12 cellular contexts compared by ENCODE assay signal in genomic region chr19:18939163-18939562, GRCh38. TPM values are rescaled to one million over a fixed set of nuclear protein-coding genes. Genes with fewer than 3 reads are reported as not detected.
A peak's percentile ranks its signal among the peaks of the same experiment; 100 is the strongest.
DNase-seq lines count a peak whose midpoint lies in the region; ATAC-seq, FAIRE-seq and TF ChIP-seq lines count a peak whose summit lies in the region.
"Had no signal": no experiment of that assay in that cellular context is flagged by ENCODE, and none has a peak within 500 bp of the region (broad histone marks: within the 10 kb centered on the region; RNA-seq: fewer than 3 reads in every experiment).

No MANE protein-coding gene starts in this region.

- H3K4me1 ChIP-seq in HepG2 (ENCODE audit: insufficient read depth, low read length) (peaks cover 50% of the 10 kb centered on the region), right lobe of liver (no peaks in the 10 kb centered on the region), mammary epithelial cell (ENCODE audit: insufficient read depth, low read length) (peaks cover 17% of the 10 kb centered on the region)

- no peak for TF ChIP-seq RAD21 in HepG2 (CRISPR knock-in tag; IDR thresholded peaks at IDR 0.05)

- H3K27ac ChIP-seq in HepG2 (ENCODE audit: extremely low read length, insufficient read depth, low read length) (no peak overlapping the region), right lobe of liver (no peak overlapping the region), mammary epithelial cell (ENCODE audit: insufficient read depth, low read depth, low read length) (no peak overlapping the region), WERI-Rb-1 (no peak overlapping the region)
- H3K27ac ChIP-seq: SK-N-MC had no signal

- H3K4me3 ChIP-seq in HepG2 (replicated peaks in 1 of 3; ENCODE audit: insufficient read depth in 1 of 3, low read depth in 2 of 3, low read length in 3 of 3), result no peak overlapping the region
- no peak overlapping the region for H3K4me3 ChIP-seq in right lobe of liver
- peak overlapping the region; percentile 82 to 97 (median 87) for H3K4me3 ChIP-seq in mammary epithelial cell (replicated peaks in 1 of 3; ENCODE audit: insufficient read depth in 1 of 3, low read depth in 2 of 3, low read length in 3 of 3)
- no peak overlapping the region for H3K4me3 ChIP-seq in WERI-Rb-1 (ENCODE audit: low read depth, low read length)

- TF ChIP-seq POLR2A in HepG2 (IDR thresholded peaks at IDR 0.05; ENCODE audit: insufficient read depth in 1 of 2, low read depth in 2 of 2, low read length in 2 of 2) (no peak), right lobe of liver (IDR thresholded peaks at IDR 0.05) (no peak)

- peak overlapping the region; percentile 89 for H3K4me3 Mint-ChIP-seq in mesothelial cell of epicardium

- dilution Hi-C loops in mammary epithelial cell (cut with HindIII; ENCODE audit: low sequenced_read_pairs), result no loop called here

- peak overlapping the region; percentile 34 for H3K27ac Mint-ChIP-seq in mesothelial cell of epicardium

- DNase-seq in HepG2 (ENCODE audit: low spot score) (no peak), right lobe of liver (no peak), mammary epithelial cell (no peak), mesothelial cell of epicardium (ENCODE audit: low spot score in 2 of 2, unreplicated experiment in 2 of 2) (no peak), mesenteric fat pad (ENCODE audit: low spot score) (no peak), WERI-Rb-1 (no peak), NCI-H226 (no peak), GM19240 (ENCODE audit: insufficient read length, low spot score) (no peak)
- DNase-seq: GOT3, left cardiac atrium, NCI-H510A treated with DMSO at 0.1 percent for 48 hours had no signal

- ATAC-seq in HepG2 (no peak), right lobe of liver (no peak)

- H3K27me3 ChIP-seq in HepG2 (ENCODE audit: control insufficient read depth in 1 of 2, insufficient read depth in 2 of 2, low read length in 2 of 2), result no peaks in the 10 kb centered on the region
- no peaks in the 10 kb centered on the region for H3K27me3 ChIP-seq in right lobe of liver
- no peaks in the 10 kb centered on the region for H3K27me3 ChIP-seq in mammary epithelial cell (ENCODE audit: insufficient read depth, low read length)
- H3K27me3 ChIP-seq in WERI-Rb-1 (ENCODE audit: insufficient read depth, low read depth, severe bottlenecking), result no peaks in the 10 kb centered on the region

- BruUV-seq in HepG2 (replicated peaks; lab: Mats Ljungman, UMichigan) (TSS peak; percentile 65), mammary epithelial cell (replicated peaks; lab: Mats Ljungman, UMichigan) (TSS peak; percentile 24)

- no peak for TF ChIP-seq EP300 in HepG2 (IDR thresholded peaks at IDR 0.05; ENCODE audit: low read depth in 2 of 2, low read length in 2 of 2)
- TF ChIP-seq EP300 in HepG2 (CRISPR knock-in tag; IDR thresholded peaks at IDR 0.05; ENCODE audit: borderline replicate concordance), result no peak

- H4K20me1 ChIP-seq in HepG2 (ENCODE audit: insufficient read depth, low read length), result no peaks in the 10 kb centered on the region
- H4K20me1 ChIP-seq in mammary epithelial cell (ENCODE audit: insufficient read depth, low read length), result no peaks in the 10 kb centered on the region

- 90% methylated on average over 3 of the region's 3 CpGs for WGBS in HepG2 (ENCODE audit: low lambda C conversion rate)
- 90% methylated on average over 2 of the region's 3 CpGs for WGBS in right lobe of liver (ENCODE audit: insufficient coverage, low coverage, low lambda C conversion rate, missing lambda C conversion rate)
- 94% methylated on average over 3 of the region's 3 CpGs for WGBS in mammary epithelial cell (ENCODE audit: low coverage, missing lambda C conversion rate)

- H3K4me2 ChIP-seq in HepG2 (ENCODE audit: low read depth, low read length), result peak overlapping the region; percentile 90; the same call in 1 of the 2 replicates
- H3K4me2 ChIP-seq in mammary epithelial cell (ENCODE audit: insufficient read depth, low read depth, low read length), result peak overlapping the region; percentile 80

- H3K36me3 ChIP-seq in HepG2 (replicated peaks in 1 of 2; ENCODE audit: control insufficient read depth in 1 of 2, insufficient read depth in 2 of 2, low read length in 2 of 2) (peaks cover 0 to 1% of the 10 kb centered on the region in 2 experiments; a peak in 2 of 5 replicates), right lobe of liver (no peaks in the 10 kb centered on the region), mammary epithelial cell (ENCODE audit: insufficient read depth, low read length) (peaks cover 15% of the 10 kb centered on the region), WERI-Rb-1 (peaks cover 26% of the 10 kb centered on the region)

- H3K9me3 ChIP-seq in HepG2 (ENCODE audit: low read length) (no peaks in the 10 kb centered on the region), right lobe of liver (no peaks in the 10 kb centered on the region), mammary epithelial cell (replicated peaks; ENCODE audit: insufficient read depth, low read length) (no peaks in the 10 kb centered on the region), WERI-Rb-1 (ENCODE audit: severe bottlenecking) (no peaks in the 10 kb centered on the region)

- H3K79me2 ChIP-seq in HepG2 (ENCODE audit: insufficient read depth, low read length) (no peaks in the 10 kb centered on the region), mammary epithelial cell (ENCODE audit: insufficient read depth, low read length) (peaks cover 55% of the 10 kb centered on the region)

- H2AFZ ChIP-seq in HepG2 (ENCODE audit: low read length) (no peak overlapping the region), mammary epithelial cell (ENCODE audit: low read depth, low read length) (no peak overlapping the region)

- TF ChIP-seq CTCF in HepG2 (CRISPR knock-in tag; IDR thresholded peaks at IDR 0.05), result no peak
- no peak for TF ChIP-seq CTCF in right lobe of liver (IDR thresholded peaks at IDR 0.05)
- TF ChIP-seq CTCF in mammary epithelial cell (conservative IDR thresholded peaks at IDR 0.05 in 1 of 2, IDR thresholded peaks at IDR 0.05 in 1 of 2; ENCODE audit: extremely low read depth in 1 of 2, insufficient read depth in 1 of 2, low read depth in 1 of 2, low read length in 2 of 2), result no peak
- TF ChIP-seq CTCF in mesothelial cell of epicardium (IDR thresholded peaks at IDR 0.05; ENCODE audit: unreplicated experiment), result no peak
- TF ChIP-seq CTCF in WERI-Rb-1 (IDR thresholded peaks at IDR 0.05; ENCODE audit: low read depth, low read length), result no peak

- peaks cover 13% of the 10 kb centered on the region for H3K4me1 Mint-ChIP-seq in mesothelial cell of epicardium

- FAIRE-seq in HepG2 (lab: Jason Lieb, UNC), result no peak

- POLR2A ChIA-PET in HepG2 (lab: Yijun Ruan, JAX), result interaction anchor here (1.5 to 2.8 kb wide), 2 partner anchors 11 to 20 kb away, joined by 4 to 17 read pairs; partner anchors contain the start of genes COPE and DDX49

- CTCF ChIA-PET in HepG2 (lab: Yijun Ruan, JAX; ENCODE audit: low intra/inter-chr PET ratio, low total read pairs), result no interaction called here
- CTCF ChIA-PET in mammary epithelial cell (lab: Charles Lee; ENCODE audit: low non-redundant PET), result no interaction called here

- H3K9me3 Mint-ChIP-seq in mesothelial cell of epicardium, result no peaks in the 10 kb centered on the region

- H3K9ac ChIP-seq in HepG2 (ENCODE audit: insufficient read depth, low read depth, low read length) (no peak overlapping the region), mammary epithelial cell (ENCODE audit: insufficient read depth, low read length) (no peak overlapping the region)

- H3K36me3 Mint-ChIP-seq in mesothelial cell of epicardium, result peaks cover 11% of the 10 kb centered on the region

- H3K27me3 Mint-ChIP-seq in mesothelial cell of epicardium (ENCODE audit: low read depth), result peaks cover 1% of the 10 kb centered on the region

- in situ Hi-C loops in HepG2 (cut with HindIII; ENCODE audit: extremely low pct_ligation_motif_present, low pct_unique_long_range_greater_than_20kb), result no loop called here
- in situ Hi-C loops in mammary epithelial cell (cut with MboI; ENCODE audit: low sequenced_read_pairs in 2 of 2), result no loop called here

- intact Hi-C loops in HepG2 (cut with micrococcal nuclease; ENCODE audit: unreplicated experiment), result no loop called here
- intact Hi-C loops in right lobe of liver (cut with DNase I), result no loop called here
- intact Hi-C loops in mammary epithelial cell (cut with micrococcal nuclease), result no loop called here

RNA-seq across cellular contexts. Expression of gene HOMER3, which starts 1.9 kb away (rescaled TPM):
- 16.0 and 21.3 TPM in 2 replicates for total RNA-seq in HepG2 (2016; rRNA removed; fragmentation: Illumina TruSeq; extraction: Trizol)
- total RNA-seq in HepG2 (2016; cell fraction: cytosol; rRNA removed; fragmentation: Illumina TruSeq; extraction: Trizol; ENCODE audit: low read depth), result 26.4 and 33.2 TPM in 2 replicates
- total RNA-seq in HepG2 (2016; cell fraction: insoluble cytoplasmic fraction; rRNA removed; fragmentation: Illumina TruSeq; extraction: Trizol), result 15.8 and 22.8 TPM in 2 replicates
- total RNA-seq in HepG2 (2016; cell fraction: membrane; rRNA removed; fragmentation: Illumina TruSeq; extraction: Trizol), result 34.4 and 37.9 TPM in 2 replicates
- 9.6 and 15.0 TPM in 2 replicates for total RNA-seq in HepG2 (2016; cell fraction: nucleus; rRNA removed; fragmentation: Illumina TruSeq; extraction: Trizol)
- polyA plus RNA-seq in HepG2 (2011; rRNA removed), result 27.3 and 33.7 TPM in 2 replicates
- 17.2 and 24.7 TPM in 2 replicates for polyA plus RNA-seq in HepG2 (2011; cell fraction: cytosol; rRNA removed)
- 44.4 and 50.4 TPM in 2 replicates for polyA plus RNA-seq in HepG2 (2011; cell fraction: nucleus; rRNA removed)
- 9.2 and 17.6 TPM in 2 replicates for polyA plus RNA-seq in HepG2 (2012)
- 38.0 and 46.9 TPM in 2 replicates for polyA plus RNA-seq in HepG2 (2016; cell fraction: cytosol; fragmentation: Illumina TruSeq; extraction: Trizol; ENCODE audit: low read depth)
- polyA plus RNA-seq in HepG2 (2016; cell fraction: insoluble cytoplasmic fraction; fragmentation: Illumina TruSeq; extraction: Trizol; ENCODE audit: low read depth), result 25.7 and 29.6 TPM in 2 replicates
- polyA plus RNA-seq in HepG2 (2016; cell fraction: membrane; fragmentation: Illumina TruSeq; extraction: Trizol; ENCODE audit: low read depth), result 45.5 and 48.8 TPM in 2 replicates
- 36.3 and 38.7 TPM in 2 replicates for polyA plus RNA-seq in HepG2 (2016; cell fraction: nucleus; fragmentation: Illumina TruSeq; extraction: Trizol; ENCODE audit: insufficient read depth, low read depth)
- 16.8 and 17.2 TPM in 2 replicates for polyA minus RNA-seq in HepG2 (2011; rRNA and poly(A)+ RNA removed; ENCODE audit: low replicate concordance)
- polyA minus RNA-seq in HepG2 (2011; cell fraction: cytosol; rRNA and poly(A)+ RNA removed), result 3.6 and 6.2 TPM in 2 replicates
- polyA minus RNA-seq in HepG2 (2011; cell fraction: nucleus; rRNA and poly(A)+ RNA removed), result 8.6 and 13.4 TPM in 2 replicates
- total RNA-seq in right lobe of liver, result 1 to 10 TPM; 2.3 to 4.7 (median 3.2) TPM
- 100 to 1,000 TPM; 114 to 138 TPM for total RNA-seq in mammary epithelial cell
- polyA plus RNA-seq in mammary epithelial cell, result 110 TPM
- polyA minus RNA-seq in mammary epithelial cell, result 18.1 TPM
- total RNA-seq in mesothelial cell of epicardium, result 53.7 to 60.4 TPM (median 56.3 TPM) in 3 replicates
- 31.5 TPM for total RNA-seq in mesenteric fat pad

RNA-seq across cellular contexts. Expression of gene DDX49, which starts 19.6 kb away (rescaled TPM):
- total RNA-seq in HepG2 (2016; rRNA removed; fragmentation: Illumina TruSeq; extraction: Trizol) (44.6 and 46.2 TPM in 2 replicates), right lobe of liver (10 to 100 TPM; 15.8 to 37.9 (median 18.5) TPM), mammary epithelial cell (10 to 100 TPM; 44.2 to 47.7 TPM), mesothelial cell of epicardium (41.3 to 46.1 TPM (median 45.6 TPM) in 3 replicates), mesenteric fat pad (49.1 TPM)
- total RNA-seq in HepG2 (2016; cell fraction: cytosol; rRNA removed; fragmentation: Illumina TruSeq; extraction: Trizol; ENCODE audit: low read depth), result 26.8 and 31.4 TPM in 2 replicates
- 36.8 and 44.8 TPM in 2 replicates for total RNA-seq in HepG2 (2016; cell fraction: insoluble cytoplasmic fraction; rRNA removed; fragmentation: Illumina TruSeq; extraction: Trizol)
- total RNA-seq in HepG2 (2016; cell fraction: membrane; rRNA removed; fragmentation: Illumina TruSeq; extraction: Trizol), result 34.9 and 35.2 TPM in 2 replicates
- 21.6 and 22.6 TPM in 2 replicates for total RNA-seq in HepG2 (2016; cell fraction: nucleus; rRNA removed; fragmentation: Illumina TruSeq; extraction: Trizol)
- polyA plus RNA-seq in HepG2 (2011; rRNA removed) (27.0 and 28.9 TPM in 2 replicates), mammary epithelial cell (44.4 TPM)
- 18.7 and 29.0 TPM in 2 replicates for polyA plus RNA-seq in HepG2 (2011; cell fraction: cytosol; rRNA removed)
- 45.0 and 51.2 TPM in 2 replicates for polyA plus RNA-seq in HepG2 (2011; cell fraction: nucleus; rRNA removed)
- 13.7 and 15.9 TPM in 2 replicates for polyA plus RNA-seq in HepG2 (2012)
- 25.8 and 27.7 TPM in 2 replicates for polyA plus RNA-seq in HepG2 (2016; cell fraction: cytosol; fragmentation: Illumina TruSeq; extraction: Trizol; ENCODE audit: low read depth)
- polyA plus RNA-seq in HepG2 (2016; cell fraction: insoluble cytoplasmic fraction; fragmentation: Illumina TruSeq; extraction: Trizol; ENCODE audit: low read depth), result 36.1 and 38.2 TPM in 2 replicates
- 21.6 and 25.1 TPM in 2 replicates for polyA plus RNA-seq in HepG2 (2016; cell fraction: membrane; fragmentation: Illumina TruSeq; extraction: Trizol; ENCODE audit: low read depth)
- 42.3 and 43.7 TPM in 2 replicates for polyA plus RNA-seq in HepG2 (2016; cell fraction: nucleus; fragmentation: Illumina TruSeq; extraction: Trizol; ENCODE audit: insufficient read depth, low read depth)
- polyA minus RNA-seq in HepG2 (2011; rRNA and poly(A)+ RNA removed; ENCODE audit: low replicate concordance), result 54.2 and 128 TPM in 2 replicates
- polyA minus RNA-seq in HepG2 (2011; cell fraction: cytosol; rRNA and poly(A)+ RNA removed), result 14.5 and 19.5 TPM in 2 replicates
- 18.6 and 24.2 TPM in 2 replicates for polyA minus RNA-seq in HepG2 (2011; cell fraction: nucleus; rRNA and poly(A)+ RNA removed)
- 27.9 TPM for polyA minus RNA-seq in mammary epithelial cell

RNA-seq across cellular contexts. Expression of gene COPE, which starts 20.0 kb away (rescaled TPM):
- total RNA-seq in HepG2 (2016; rRNA removed; fragmentation: Illumina TruSeq; extraction: Trizol) (188 and 189 TPM in 2 replicates), right lobe of liver (100 to 1,000 TPM in 3 of 6 experiments, 10 to 100 TPM in 3; 67.4 to 240 (median 97.1) TPM), mammary epithelial cell (100 to 1,000 TPM; 180 to 226 TPM), mesothelial cell of epicardium (161 to 174 TPM (median 163 TPM) in 3 replicates), mesenteric fat pad (147 TPM)
- total RNA-seq in HepG2 (2016; cell fraction: cytosol; rRNA removed; fragmentation: Illumina TruSeq; extraction: Trizol; ENCODE audit: low read depth), result 90.0 and 90.2 TPM in 2 replicates
- 172 and 181 TPM in 2 replicates for total RNA-seq in HepG2 (2016; cell fraction: insoluble cytoplasmic fraction; rRNA removed; fragmentation: Illumina TruSeq; extraction: Trizol)
- 87.8 and 90.8 TPM in 2 replicates for total RNA-seq in HepG2 (2016; cell fraction: membrane; rRNA removed; fragmentation: Illumina TruSeq; extraction: Trizol)
- total RNA-seq in HepG2 (2016; cell fraction: nucleus; rRNA removed; fragmentation: Illumina TruSeq; extraction: Trizol), result 70.6 and 74.1 TPM in 2 replicates
- polyA plus RNA-seq in HepG2 (2011; rRNA removed) (205 and 222 TPM in 2 replicates), mammary epithelial cell (248 TPM)
- 175 and 335 TPM in 2 replicates for polyA plus RNA-seq in HepG2 (2011; cell fraction: cytosol; rRNA removed)
- 191 and 222 TPM in 2 replicates for polyA plus RNA-seq in HepG2 (2011; cell fraction: nucleus; rRNA removed)
- 86.4 and 120 TPM in 2 replicates for polyA plus RNA-seq in HepG2 (2012)
- 73.8 and 86.7 TPM in 2 replicates for polyA plus RNA-seq in HepG2 (2016; cell fraction: cytosol; fragmentation: Illumina TruSeq; extraction: Trizol; ENCODE audit: low read depth)
- 149 and 196 TPM in 2 replicates for polyA plus RNA-seq in HepG2 (2016; cell fraction: insoluble cytoplasmic fraction; fragmentation: Illumina TruSeq; extraction: Trizol; ENCODE audit: low read depth)
- 72.3 and 75.2 TPM in 2 replicates for polyA plus RNA-seq in HepG2 (2016; cell fraction: membrane; fragmentation: Illumina TruSeq; extraction: Trizol; ENCODE audit: low read depth)
- 134 and 136 TPM in 2 replicates for polyA plus RNA-seq in HepG2 (2016; cell fraction: nucleus; fragmentation: Illumina TruSeq; extraction: Trizol; ENCODE audit: insufficient read depth, low read depth)
- polyA minus RNA-seq in HepG2 (2011; rRNA and poly(A)+ RNA removed; ENCODE audit: low replicate concordance), result 163 and 283 TPM in 2 replicates
- 82.7 and 99.4 TPM in 2 replicates for polyA minus RNA-seq in HepG2 (2011; cell fraction: cytosol; rRNA and poly(A)+ RNA removed)
- polyA minus RNA-seq in HepG2 (2011; cell fraction: nucleus; rRNA and poly(A)+ RNA removed), result 41.8 and 44.1 TPM in 2 replicates
- polyA minus RNA-seq in mammary epithelial cell, result 75.2 TPM

RNA-seq across cellular contexts. Expression of gene CERS1, which starts 43.2 kb away (rescaled TPM):
- total RNA-seq in HepG2 (2016; rRNA removed; fragmentation: Illumina TruSeq; extraction: Trizol), result 2.3 and 4.6 TPM in 2 replicates
- total RNA-seq in HepG2 (2016; cell fraction: cytosol; rRNA removed; fragmentation: Illumina TruSeq; extraction: Trizol; ENCODE audit: low read depth), result 5.9 and 6.2 TPM in 2 replicates
- total RNA-seq in HepG2 (2016; cell fraction: insoluble cytoplasmic fraction; rRNA removed; fragmentation: Illumina TruSeq; extraction: Trizol), result 2.4 and 5.4 TPM in 2 replicates
- total RNA-seq in HepG2 (2016; cell fraction: membrane; rRNA removed; fragmentation: Illumina TruSeq; extraction: Trizol), result 8.1 and 8.5 TPM in 2 replicates
- total RNA-seq in HepG2 (2016; cell fraction: nucleus; rRNA removed; fragmentation: Illumina TruSeq; extraction: Trizol), result 3.8 and 4.7 TPM in 2 replicates
- polyA plus RNA-seq in HepG2 (2011; rRNA removed), result 9.8 and 18.8 TPM in 2 replicates
- 11.5 and 15.3 TPM in 2 replicates for polyA plus RNA-seq in HepG2 (2011; cell fraction: cytosol; rRNA removed)
- 12.2 and 12.9 TPM in 2 replicates for polyA plus RNA-seq in HepG2 (2011; cell fraction: nucleus; rRNA removed)
- 4.3 and 5.9 TPM in 2 replicates for polyA plus RNA-seq in HepG2 (2012)
- polyA plus RNA-seq in HepG2 (2016; cell fraction: cytosol; fragmentation: Illumina TruSeq; extraction: Trizol; ENCODE audit: low read depth), result 8.6 and 10.1 TPM in 2 replicates
- polyA plus RNA-seq in HepG2 (2016; cell fraction: insoluble cytoplasmic fraction; fragmentation: Illumina TruSeq; extraction: Trizol; ENCODE audit: low read depth), result 3.8 and 4.5 TPM in 2 replicates
- 11.3 and 12.9 TPM in 2 replicates for polyA plus RNA-seq in HepG2 (2016; cell fraction: membrane; fragmentation: Illumina TruSeq; extraction: Trizol; ENCODE audit: low read depth)
- polyA plus RNA-seq in HepG2 (2016; cell fraction: nucleus; fragmentation: Illumina TruSeq; extraction: Trizol; ENCODE audit: insufficient read depth, low read depth), result 11.5 and 12.9 TPM in 2 replicates
- polyA minus RNA-seq in HepG2 (2011; rRNA and poly(A)+ RNA removed; ENCODE audit: low replicate concordance), result 13.1 and 35.4 TPM in 2 replicates
- 8.0 and 9.5 TPM in 2 replicates for polyA minus RNA-seq in HepG2 (2011; cell fraction: cytosol; rRNA and poly(A)+ RNA removed)
- 1.7 and 2.4 TPM in 2 replicates for polyA minus RNA-seq in HepG2 (2011; cell fraction: nucleus; rRNA and poly(A)+ RNA removed)
- not detected for total RNA-seq in right lobe of liver
- 1 to 10 TPM in 1 of 2 donors, under 1 TPM in 1; 0.33 to 1.4 TPM for total RNA-seq in mammary epithelial cell
- 0.65 TPM for polyA plus RNA-seq in mammary epithelial cell
- polyA minus RNA-seq in mammary epithelial cell, result not detected
- 8.5 to 9.4 TPM (median 8.8 TPM) in 3 replicates for total RNA-seq in mesothelial cell of epicardium
- total RNA-seq in mesenteric fat pad, result 0.45 TPM

Comparison
In these comparisons a context has a peak if more than half of its experiments do, and no peak if none do; other contexts are left out.
1. H3K4me3 ChIP-seq: peak in mammary epithelial cell (3 of 3); none in HepG2 (0 of 3), right lobe of liver (0 of 3) and WERI-Rb-1 (single experiment).